8 cellular contexts compared by ENCODE assay signal in the genomic region with DNA sequence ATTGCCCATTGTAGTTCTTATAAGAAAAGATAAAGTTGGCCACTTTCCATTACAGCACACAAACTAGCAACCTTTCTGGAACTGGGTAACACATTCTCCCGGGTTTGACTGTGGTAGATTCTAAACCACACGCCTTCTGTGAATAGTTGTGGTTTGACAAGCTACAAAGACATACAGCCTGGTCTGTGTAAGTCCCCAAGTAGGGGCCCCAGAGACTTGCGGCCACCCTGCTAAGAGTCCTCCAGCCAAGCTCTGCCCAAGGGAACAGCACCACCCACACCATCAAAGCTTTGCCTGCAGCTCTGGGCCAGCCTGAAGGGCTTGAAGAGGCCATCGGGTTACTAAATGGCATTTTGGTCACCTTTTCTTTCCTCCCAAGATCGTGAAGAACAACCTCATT.
DNase-seq lines count a peak whose midpoint lies in the region; ATAC-seq and FAIRE-seq lines count a peak whose summit lies in the region.

No MANE protein-coding gene starts in this region.

- peaks cover 30% of the 10 kb centered on the region for H3K4me1 Mint-ChIP-seq in dendritic cell treated with granulocyte-macrophage colony-stimulating factor and Interleukin-4, amounts not matched to agents 40 ng/mL and 50 ng/mL, for 4 days (ENCODE audit: low read depth)

- no peaks in the 10 kb centered on the region for H3K27me3 Mint-ChIP-seq in dendritic cell treated with granulocyte-macrophage colony-stimulating factor and Interleukin-4, amounts not matched to agents 40 ng/mL and 50 ng/mL, for 4 days

- peak overlapping the region; percentile 39 for H3K4me2 ChIP-seq in Karpas-422 (ENCODE audit: low read depth, low read length, poor library complexity, severe bottlenecking)

- peak; percentile 81 for FAIRE-seq in GM18507 (lab: Jason Lieb, UNC)

- peak overlapping the region; percentile 80 for H3K27ac Mint-ChIP-seq in dendritic cell treated with granulocyte-macrophage colony-stimulating factor and Interleukin-4, amounts not matched to agents 40 ng/mL and 50 ng/mL, for 4 days

- peak overlapping the region; percentile 35; the same call in 1 of the 2 replicates for H3K9ac ChIP-seq in Karpas-422 (ENCODE audit: low read length)

- peaks cover 64% of the 10 kb centered on the region for H3K79me2 ChIP-seq in Karpas-422 (ENCODE audit: low read length)

- peak; percentile 80 for ATAC-seq in GM21723 (IDR thresholded peaks at IDR 0.05; ENCODE audit: unreplicated experiment)

- no peak overlapping the region; the same call in 1 of the 2 replicates for H3K4me3 ChIP-seq in Karpas-422 (ENCODE audit: low read length)

- DNase-seq in GM18507 (ENCODE audit: extremely low spot score, insufficient read length, low read depth), result peak; percentile 42
- peak; percentile 64 for DNase-seq in Karpas-422
- no peak for DNase-seq in COR-L47 (lab: John Stamatoyannopoulos, UW)
- DNase-seq in NCI-H1105 (lab: John Stamatoyannopoulos, UW), result no peak
- DNase-seq in HuH-7.5 (ENCODE audit: low spot score), result no peak
- no peak for DNase-seq in cerebellar nuclear complex (lab: John Stamatoyannopoulos, UW)

- peaks cover 73% of the 10 kb centered on the region for H3K4me1 ChIP-seq in Karpas-422 (ENCODE audit: low read length)

- no peak overlapping the region for H3K4me3 Mint-ChIP-seq in dendritic cell treated with granulocyte-macrophage colony-stimulating factor and Interleukin-4, amounts not matched to agents 40 ng/mL and 50 ng/mL, for 4 days

- no peaks in the 10 kb centered on the region for H3K9me2 ChIP-seq in Karpas-422 (replicated peaks; ENCODE audit: insufficient read depth, low read length)

- no peaks in the 10 kb centered on the region for H3K27me3 ChIP-seq in Karpas-422 (ENCODE audit: low read length)

- H3K9me3 Mint-ChIP-seq in dendritic cell treated with granulocyte-macrophage colony-stimulating factor and Interleukin-4, amounts not matched to agents 40 ng/mL and 50 ng/mL, for 4 days, result no peaks in the 10 kb centered on the region

- H3K27ac ChIP-seq in Karpas-422 (ENCODE audit: low read length), result peak overlapping the region; percentile 71

- no peaks in the 10 kb centered on the region for H4K20me1 ChIP-seq in Karpas-422 (ENCODE audit: insufficient read depth, low read depth, low read length)

- no peaks in the 10 kb centered on the region for H3K36me3 Mint-ChIP-seq in dendritic cell treated with granulocyte-macrophage colony-stimulating factor and Interleukin-4, amounts not matched to agents 40 ng/mL and 50 ng/mL, for 4 days (ENCODE audit: low read depth)

- no peaks in the 10 kb centered on the region for H3K9me3 ChIP-seq in Karpas-422 (ENCODE audit: low read length)

- intact Hi-C loops in dendritic cell treated with granulocyte-macrophage colony-stimulating factor and Interleukin-4, amounts not matched to agents 40 ng/mL and 50 ng/mL, for 4 days (cut with micrococcal nuclease), result no loop called here

- H3K36me3 ChIP-seq in Karpas-422 (ENCODE audit: insufficient read depth, low read length), result no peaks in the 10 kb centered on the region

- no peak overlapping the region for H2AFZ ChIP-seq in Karpas-422 (ENCODE audit: low read length)

Comparison
In these comparisons a context has a peak if more than half of its experiments do, and no peak if none do; other contexts are left out.
1. DNase-seq: peak in GM18507 (single experiment) and Karpas-422 (single experiment); none in COR-L47 (single experiment), NCI-H1105 (single experiment), HuH-7.5 (single experiment) and cerebellar nuclear complex (0 of 2).